Comparison of ENCODE assay signal across 8 cellular contexts in genomic region chr1:92482404-92482664, GRCh38. TPM values are rescaled to one million over a fixed set of nuclear protein-coding genes. Genes with fewer than 3 reads are reported as not detected.
DNase-seq lines count a peak whose midpoint lies in the region; ATAC-seq lines count a peak whose summit lies in the region.

No MANE protein-coding gene starts in this region.

- H3K36me3 Mint-ChIP-seq in activated CD4-positive, alpha-beta T cell treated with anti-CD3 and anti-CD28 coated beads for 36 hours (ENCODE audit: low read depth), result peaks cover 69% of the 10 kb centered on the region
- peaks cover 64% of the 10 kb centered on the region for H3K36me3 Mint-ChIP-seq in activated naive CD8-positive, alpha-beta T cell treated with anti-CD3 and anti-CD28 coated beads for 36 hours

- DNase-seq in activated CD4-positive, alpha-beta T cell treated with anti-CD3 and anti-CD28 coated beads for 36 hours, result no peak
- no peak for DNase-seq in activated CD4-positive, alpha-beta T cell treated with anti-CD3 and anti-CD28 coated beads for 1 hour
- DNase-seq in activated naive CD8-positive, alpha-beta T cell treated with anti-CD3 and anti-CD28 coated beads for 36 hours, result no peak
- DNase-seq in left kidney (ENCODE audit: low read depth, low spot score) (peak; percentile 66), AG08395 (ENCODE audit: low spot score) (no peak), NCI-H1105 (lab: John Stamatoyannopoulos, UW) (no peak)
- no peak for DNase-seq in stimulated activated naive CD8-positive, alpha-beta T cell treated with anti-CD3 and anti-CD28 coated beads, Interleukin-15, amount 100 ng/mL, for 72 hours

- H3K4me3 Mint-ChIP-seq in activated CD4-positive, alpha-beta T cell treated with anti-CD3 and anti-CD28 coated beads for 36 hours, result peak overlapping the region; percentile 98
- H3K4me3 Mint-ChIP-seq in activated naive CD8-positive, alpha-beta T cell treated with anti-CD3 and anti-CD28 coated beads for 36 hours, result peak overlapping the region; percentile 94
- H3K4me3 Mint-ChIP-seq in stimulated activated naive CD8-positive, alpha-beta T cell treated with anti-CD3 and anti-CD28 coated beads, Interleukin-15, amount 100 ng/mL, for 72 hours, result peak overlapping the region; percentile 93 to 95

- CTCF ChIA-PET in activated CD4-positive, alpha-beta T cell treated with anti-CD3 and anti-CD28 coated beads for 36 hours (lab: Charles Lee), result interaction anchor here (0.8 to 5.9 kb wide), 7 partner anchors 7 to 168 kb away, joined by 4 to 42 read pairs (median 5); no protein-coding TSS in a partner anchor

- intact Hi-C loops in activated CD4-positive, alpha-beta T cell treated with anti-CD3 and anti-CD28 coated beads for 36 hours (cut with DNase I, micrococcal nuclease), result loop anchor here (5.0 to 10.0 kb wide), 6 partner anchors 170 to 928 kb away; partner anchors contain the start of genes RPL5 (in 2 of the 2), DR1 (in 1 of the 2) and MTF2 (in 1 of the 2)

- no peaks in the 10 kb centered on the region for H3K27me3 Mint-ChIP-seq in activated CD4-positive, alpha-beta T cell treated with anti-CD3 and anti-CD28 coated beads for 36 hours
- peaks cover 6% of the 10 kb centered on the region for H3K27me3 Mint-ChIP-seq in activated naive CD8-positive, alpha-beta T cell treated with anti-CD3 and anti-CD28 coated beads for 36 hours
- no peaks in the 10 kb centered on the region for H3K27me3 Mint-ChIP-seq in stimulated activated naive CD8-positive, alpha-beta T cell treated with anti-CD3 and anti-CD28 coated beads, Interleukin-15, amount 100 ng/mL, for 72 hours

- peaks cover 44% of the 10 kb centered on the region for H3K4me1 Mint-ChIP-seq in activated CD4-positive, alpha-beta T cell treated with anti-CD3 and anti-CD28 coated beads for 36 hours
- H3K4me1 Mint-ChIP-seq in activated naive CD8-positive, alpha-beta T cell treated with anti-CD3 and anti-CD28 coated beads for 36 hours, result peaks cover 35% of the 10 kb centered on the region
- peaks cover 52% of the 10 kb centered on the region for H3K4me1 Mint-ChIP-seq in stimulated activated naive CD8-positive, alpha-beta T cell treated with anti-CD3 and anti-CD28 coated beads, Interleukin-15, amount 100 ng/mL, for 72 hours

- no peaks in the 10 kb centered on the region for H3K9me3 Mint-ChIP-seq in activated CD4-positive, alpha-beta T cell treated with anti-CD3 and anti-CD28 coated beads for 36 hours (ENCODE audit: low read depth)
- H3K9me3 Mint-ChIP-seq in activated naive CD8-positive, alpha-beta T cell treated with anti-CD3 and anti-CD28 coated beads for 36 hours, result no peaks in the 10 kb centered on the region
- no peaks in the 10 kb centered on the region for H3K9me3 Mint-ChIP-seq in stimulated activated naive CD8-positive, alpha-beta T cell treated with anti-CD3 and anti-CD28 coated beads, Interleukin-15, amount 100 ng/mL, for 72 hours

- H3K27ac Mint-ChIP-seq in activated CD4-positive, alpha-beta T cell treated with anti-CD3 and anti-CD28 coated beads for 36 hours, result peak overlapping the region; percentile 97
- peak overlapping the region; percentile 97 for H3K27ac Mint-ChIP-seq in activated naive CD8-positive, alpha-beta T cell treated with anti-CD3 and anti-CD28 coated beads for 36 hours
- peak overlapping the region; percentile 94 to 98 for H3K27ac Mint-ChIP-seq in stimulated activated naive CD8-positive, alpha-beta T cell treated with anti-CD3 and anti-CD28 coated beads, Interleukin-15, amount 100 ng/mL, for 72 hours

- no peak for ATAC-seq in activated CD4-positive, alpha-beta T cell treated with anti-CD3 and anti-CD28 coated beads for 36 hours
- no peak for ATAC-seq in stimulated activated naive CD8-positive, alpha-beta T cell treated with anti-CD3 and anti-CD28 coated beads, Interleukin-15, amount 100 ng/mL, for 72 hours
- ATAC-seq in GM19324 (IDR thresholded peaks at IDR 0.05; ENCODE audit: low FRiP score, unreplicated experiment), result no peak

- POLR2A ChIA-PET in activated CD4-positive, alpha-beta T cell treated with anti-CD3 and anti-CD28 coated beads for 36 hours (lab: Charles Lee), result interaction anchor here (0.5 to 6.3 kb wide), 6 partner anchors 7 to 172 kb away, joined by 3 to 101 read pairs (median 4); no protein-coding TSS in a partner anchor

RNA-seq across cellular contexts. Expression of gene GFI1, which starts 4.4 kb away (rescaled TPM):
- 10 to 100 TPM; 47.7 to 53.7 TPM for total RNA-seq in activated CD4-positive, alpha-beta T cell treated with anti-CD3 and anti-CD28 coated beads for 36 hours
- total RNA-seq in activated naive CD8-positive, alpha-beta T cell treated with anti-CD3 and anti-CD28 coated beads for 36 hours, result 10 to 100 TPM; 79.7 to 85.0 TPM
